ENCODE assay signal across 1 cellular context in the genomic region with DNA sequence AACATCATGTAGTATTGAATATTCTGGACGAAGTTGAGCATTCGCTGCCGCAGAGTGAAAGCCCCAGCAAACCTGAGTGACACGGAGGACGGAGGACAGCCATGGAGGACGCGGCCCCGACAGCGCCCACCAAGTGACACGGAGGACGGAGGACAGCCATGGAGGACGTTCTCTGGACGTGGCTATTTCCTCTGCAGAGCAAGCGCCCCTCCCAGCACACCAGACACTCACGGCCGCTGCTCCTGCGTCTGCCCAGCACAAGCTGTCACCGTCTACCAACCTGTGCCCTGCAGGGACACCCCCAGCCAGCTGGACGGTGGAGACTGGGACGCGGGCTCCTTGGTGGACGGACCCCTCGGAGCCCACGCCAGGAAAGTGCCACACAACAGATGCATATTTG.
TF ChIP-seq lines count a peak whose summit lies in the region.

No MANE protein-coding gene starts in this region.

TF ChIP-seq in H1, 55 proteins besides CTCF, POLR2A, EP300 and RAD21:
- TF ChIP-seq MAFK (IDR thresholded peaks at IDR 0.05; ENCODE audit: low read depth, low read length) (no peak), SP1 (IDR thresholded peaks at IDR 0.05; ENCODE audit: low read depth, low read length) (no peak), POU5F1 (IDR thresholded peaks at IDR 0.05; ENCODE audit: low read depth, low read length) (no peak), SIN3A (conservative IDR thresholded peaks at IDR 0.05 in 1 of 2, IDR thresholded peaks at IDR 0.05 in 1 of 2; ENCODE audit: low read depth in 1 of 2, low read length in 2 of 2) (no peak), TAF1 (IDR thresholded peaks at IDR 0.05; ENCODE audit: low read depth, low read length) (no peak), ZNF274 (IDR thresholded peaks at IDR 0.05; ENCODE audit: borderline replicate concordance, extremely low read depth, low read length) (no peak), CREB1 (IDR thresholded peaks at IDR 0.05) (no peak), KDM1A (IDR thresholded peaks at IDR 0.05; ENCODE audit: borderline replicate concordance, low read length) (no peak), CTBP2 (IDR thresholded peaks at IDR 0.05; ENCODE audit: borderline replicate concordance, insufficient read depth, insufficient read length, low read length) (no peak)
- TF ChIP-seq, protein P1, sequence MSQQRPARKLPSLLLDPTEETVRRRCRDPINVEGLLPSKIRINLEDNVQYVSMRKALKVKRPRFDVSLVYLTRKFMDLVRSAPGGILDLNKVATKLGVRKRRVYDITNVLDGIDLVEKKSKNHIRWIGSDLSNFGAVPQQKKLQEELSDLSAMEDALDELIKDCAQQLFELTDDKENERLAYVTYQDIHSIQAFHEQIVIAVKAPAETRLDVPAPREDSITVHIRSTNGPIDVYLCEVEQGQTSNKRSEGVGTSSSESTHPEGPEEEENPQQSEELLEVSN (IDR thresholded peaks at IDR 0.05): no peak
